In genomic region chr16:51773051-51773450, GRCh38 we compare ENCODE assay signal across 25 cellular contexts.
A peak's percentile ranks its signal among the peaks of the same experiment; 100 is the strongest.
DNase-seq lines count a peak whose midpoint lies in the region; ATAC-seq, FAIRE-seq and TF ChIP-seq lines count a peak whose summit lies in the region.
"Had no signal": no experiment of that assay in that cellular context is flagged by ENCODE, and none has a peak within 500 bp of the region (broad histone marks: within the 10 kb centered on the region; RNA-seq: fewer than 3 reads in every experiment).

No MANE protein-coding gene starts in this region.

- no peaks in the 10 kb centered on the region for H3K23me2 ChIP-seq in H1 (ENCODE audit: low read depth, low read length)

- H3K4me2 ChIP-seq in H1 (ENCODE audit: insufficient read depth in 1 of 2, low read depth in 2 of 2, low read length in 2 of 2), result peak overlapping the region; percentile 6 to 43; a peak in 3 of 4 replicates
- peak overlapping the region; percentile 39 for H3K4me2 ChIP-seq in smooth muscle cell
- H3K4me2 ChIP-seq: BLaER1 had no signal

- no peak overlapping the region for H4K91ac ChIP-seq in H1 (replicated peaks; ENCODE audit: insufficient read length, low read length)

- no peak overlapping the region for H3K23ac ChIP-seq in H1 (ENCODE audit: insufficient read length)

- H2BK12ac ChIP-seq in H1 (ENCODE audit: low read depth, low read length), result peak overlapping the region; percentile 31; the same call in 1 of the 2 replicates

- TF ChIP-seq CTCF in H1 (IDR thresholded peaks at IDR 0.05; ENCODE audit: control extremely low read depth in 1 of 3, insufficient read depth in 1 of 3, low read depth in 1 of 3, low read length in 3 of 3) (no peak), smooth muscle cell (IDR thresholded peaks at IDR 0.05; ENCODE audit: borderline replicate concordance, insufficient read depth, poor library complexity, severe bottlenecking) (no peak)

- DNase-seq in NCI-H82 (lab: John Stamatoyannopoulos, UW) (peak; percentile 1), NCI-H82 treated with DMSO at 0.1 percent for 48 hours (lab: John Stamatoyannopoulos, UW; ENCODE audit: unreplicated experiment) (no peak), H1 (ENCODE audit: low read depth in 1 of 2, low spot score in 2 of 2) (no peak), islet precursor cell (peak; percentile 59), smooth muscle cell (lab: John Stamatoyannopoulos, UW; ENCODE audit: unreplicated experiment) (no peak), NCI-H2081 treated with DMSO at 0.1 percent for 48 hours (lab: John Stamatoyannopoulos, UW) (no peak), T1000 (lab: John Stamatoyannopoulos, UW) (no peak)
- DNase-seq: ACHN; Caco-2; CD4-positive, alpha-beta T cell; DMS 273 treated with DMSO at 0.1 percent for 48 hours; DMS79 treated with DMSO at 0.1 percent for 48 hours; Karpas-422; NCI-H1694; NCI-H510A; NK-92 treated with Interleukin-12 subunit alpha and Interleukin-12 subunit beta, amount 100 ng/mL, for 24 hours had no signal

- TF ChIP-seq EP300 in H1 (IDR thresholded peaks at IDR 0.05; ENCODE audit: borderline replicate concordance in 1 of 2, low read depth in 2 of 2, low read length in 2 of 2), result no peak

- POLR2A ChIA-PET in H1 (lab: Charles Lee; ENCODE audit: partially characterized antibody), result interaction anchor here (1.1 kb wide), 1 partner anchor 10 kb away, joined by 3 read pairs; no protein-coding TSS in a partner anchor

- H2AFZ ChIP-seq in H1 (ENCODE audit: low read length), result peak overlapping the region; percentile 98
- H2AFZ ChIP-seq in smooth muscle cell (ENCODE audit: low read depth), result peak overlapping the region; percentile 13

- no peak overlapping the region for H3K9ac ChIP-seq in H1 (replicated peaks in 1 of 4; ENCODE audit: extremely low read depth in 1 of 4, low read depth in 3 of 4, low read length in 3 of 4)
- no peak overlapping the region for H3K9ac ChIP-seq in smooth muscle cell (ENCODE audit: low read depth)
- H3K9ac ChIP-seq: BLaER1 had no signal

- no peak for TF ChIP-seq POLR2A in H1 (IDR thresholded peaks at IDR 0.05; ENCODE audit: control extremely low read depth in 1 of 2, low read depth in 2 of 2, low read length in 2 of 2)

- no peaks in the 10 kb centered on the region for H3K9me3 ChIP-seq in H1 (ENCODE audit: insufficient read depth in 2 of 2, low read depth in 1 of 2, low read length in 1 of 2)
- no peaks in the 10 kb centered on the region for H3K9me3 ChIP-seq in smooth muscle cell (replicated peaks; ENCODE audit: low read depth)
- H3K9me3 ChIP-seq: BLaER1, Caco-2, HAP-1 had no signal

- H3K79me1 ChIP-seq in H1 (ENCODE audit: low read depth, low read length), result no peaks in the 10 kb centered on the region

- H3K4me1 ChIP-seq in H1 (replicated peaks in 1 of 4; ENCODE audit: control insufficient read depth in 3 of 4, insufficient read depth in 4 of 4, low read length in 3 of 4) (peaks cover 0 to 5% (median 0%) of the 10 kb centered on the region in 4 experiments; a peak in 2 of 7 replicates), smooth muscle cell (ENCODE audit: low read depth) (peaks cover 3% of the 10 kb centered on the region)
- H3K4me1 ChIP-seq: BLaER1, Caco-2 had no signal

- H2BK120ac ChIP-seq in H1 (replicated peaks; ENCODE audit: low read depth, low read length), result no peak overlapping the region

- no peaks in the 10 kb centered on the region for H4K20me1 ChIP-seq in H1 (replicated peaks in 1 of 2; ENCODE audit: control insufficient read depth in 1 of 2, insufficient read depth in 2 of 2, low read length in 2 of 2)
- H4K20me1 ChIP-seq in smooth muscle cell (ENCODE audit: low read depth), result no peaks in the 10 kb centered on the region
- H4K20me1 ChIP-seq: BLaER1 had no signal

- no peak overlapping the region for H3K14ac ChIP-seq in H1 (ENCODE audit: insufficient read length)

- no peaks in the 10 kb centered on the region for H3F3A ChIP-seq in smooth muscle cell (ENCODE audit: low read depth)

- H4K5ac ChIP-seq in H1 (ENCODE audit: insufficient read length, low read depth, low read length), result no peak overlapping the region

- H4K8ac ChIP-seq in H1 (ENCODE audit: extremely low read depth, insufficient read depth, low read length), result peak overlapping the region; percentile 29; the same call in 1 of the 2 replicates

- no peak overlapping the region for H3K4ac ChIP-seq in H1 (replicated peaks; ENCODE audit: insufficient read length, low read depth, low read length)

- ATAC-seq in GM19023 (IDR thresholded peaks at IDR 0.05; ENCODE audit: unreplicated experiment), result no peak
- ATAC-seq: Panc1, SK-N-SH treated with all-trans-retinoic acid at 6 μM for 48 hours had no signal

- no peak overlapping the region for H3K18ac ChIP-seq in H1 (ENCODE audit: extremely low read depth, low read length)

- no peak overlapping the region for H3K56ac ChIP-seq in H1 (replicated peaks; ENCODE audit: insufficient read length, low read depth, low read length)

- 64% methylated on average over 10 of the region's 10 CpGs; no CpG with 5 or more reads in 1 of the 2 experiments for WGBS in H1 (ENCODE audit: extremely low coverage in 1 of 2, insufficient coverage in 1 of 2, insufficient read length in 1 of 2, insufficient replicate concordance in 2 of 2, low coverage in 1 of 2, low lambda C conversion rate in 2 of 2, missing lambda C conversion rate in 1 of 2), 2 experiments
- WGBS in smooth muscle cell (ENCODE audit: low lambda C conversion rate), result 52% methylated on average over 10 of the region's 10 CpGs

- H3K36me3 ChIP-seq in H1 (ENCODE audit: control insufficient read depth in 2 of 4, insufficient read depth in 4 of 4, low read length in 3 of 4), result no peaks in the 10 kb centered on the region
- H3K36me3 ChIP-seq in smooth muscle cell (ENCODE audit: low read depth), result no peaks in the 10 kb centered on the region
- H3K36me3 ChIP-seq: BLaER1, HAP-1 had no signal

- peak overlapping the region in 2 of 4 experiments; percentile 5 to 31; a peak in 3 of 8 replicates for H3K4me3 ChIP-seq in H1 (ENCODE audit: extremely low read depth in 1 of 4, insufficient read depth in 2 of 4, low read depth in 3 of 4, low read length in 4 of 4)
- H3K4me3 ChIP-seq in smooth muscle cell, result no peak overlapping the region
- H3K4me3 ChIP-seq: BLaER1, HAP-1 had no signal

- H2BK20ac ChIP-seq in H1 (ENCODE audit: low read length), result no peak overlapping the region

- H3K27me3 ChIP-seq in H1 (replicated peaks in 1 of 4; ENCODE audit: control insufficient read depth in 3 of 4, extremely low read depth in 1 of 4, insufficient read depth in 3 of 4, low read length in 3 of 4), result no peaks in the 10 kb centered on the region
- peaks cover 21% of the 10 kb centered on the region for H3K27me3 ChIP-seq in smooth muscle cell (ENCODE audit: low read depth)
- H3K27me3 ChIP-seq: BLaER1 had no signal

- H2BK5ac ChIP-seq in H1 (ENCODE audit: low read depth, low read length), result peak overlapping the region; percentile 54

- no peak for FAIRE-seq in H1 (lab: Jason Lieb, UNC)
- FAIRE-seq: G401.6, GM18507, HTR-8/SVneo had no signal

- no peaks in the 10 kb centered on the region for H3K79me2 ChIP-seq in H1 (ENCODE audit: control insufficient read depth in 1 of 2, insufficient read depth in 2 of 2, low read length in 2 of 2)
- H3K79me2 ChIP-seq in smooth muscle cell (ENCODE audit: low read depth), result no peaks in the 10 kb centered on the region

- no peak overlapping the region for H2AK5ac ChIP-seq in H1 (ENCODE audit: low read depth, low read length)

- CTCF ChIA-PET in H1 (lab: Charles Lee; ENCODE audit: partially characterized antibody), result interaction anchor here (1.2 kb wide), 1 partner anchor 586 kb away, joined by 3 read pairs; no protein-coding TSS in a partner anchor

- H3K27ac ChIP-seq in H1 (ENCODE audit: low read depth, low read length) (no peak overlapping the region), smooth muscle cell (ENCODE audit: low read depth) (no peak overlapping the region)
- H3K27ac ChIP-seq: 22Rv1, BLaER1 had no signal

- TF ChIP-seq RAD21 in H1 (IDR thresholded peaks at IDR 0.05 in 1 of 2, conservative IDR thresholded peaks at IDR 0.05 in 1 of 2; ENCODE audit: low read depth in 2 of 2, low read length in 2 of 2), result no peak

- no peak overlapping the region for H2BK15ac ChIP-seq in H1 (ENCODE audit: low read length)

TF ChIP-seq in H1, 55 proteins besides CTCF, POLR2A, EP300 and RAD21:
- TF ChIP-seq POLR2AphosphoS5 (IDR thresholded peaks at IDR 0.05; ENCODE audit: low read depth, low read length) (no peak), POU5F1 (IDR thresholded peaks at IDR 0.05; ENCODE audit: low read depth, low read length) (no peak), TAF1 (IDR thresholded peaks at IDR 0.05; ENCODE audit: low read depth, low read length) (no peak), USF2 (IDR thresholded peaks at IDR 0.05; ENCODE audit: low read length) (no peak), NRF1 (IDR thresholded peaks at IDR 0.05; ENCODE audit: low read depth, low read length) (no peak), SP4 (IDR thresholded peaks at IDR 0.05; ENCODE audit: low read length) (no peak), TAF7 (optimal IDR thresholded peaks at IDR 0.05; ENCODE audit: borderline replicate concordance, low read depth, low read length) (no peak), PHF8 (conservative IDR thresholded peaks at IDR 0.05; ENCODE audit: low read depth, low read length) (no peak), SAP30 (IDR thresholded peaks at IDR 0.05; ENCODE audit: insufficient read depth, insufficient replicate concordance, low read length) (no peak), EGR1 (IDR thresholded peaks at IDR 0.05; ENCODE audit: borderline replicate concordance, low read depth, low read length) (no peak), ZNF274 (IDR thresholded peaks at IDR 0.05; ENCODE audit: borderline replicate concordance, extremely low read depth, low read length) (no peak), E2F6 (IDR thresholded peaks at IDR 0.05) (no peak), KDM4A (IDR thresholded peaks at IDR 0.05; ENCODE audit: low read depth, low read length, severe bottlenecking) (no peak), TEAD4 (IDR thresholded peaks at IDR 0.05; ENCODE audit: low read depth, low read length) (no peak), SIX5 (IDR thresholded peaks at IDR 0.05; ENCODE audit: low read depth, low read length) (no peak), CBX8 (IDR thresholded peaks at IDR 0.05; ENCODE audit: borderline replicate concordance, low read depth, low read length) (no peak)

Comparison
In these comparisons a context has a peak if more than half of its experiments do, and no peak if none do; other contexts are left out.
1. DNase-seq: peak in NCI-H82 (single experiment) and islet precursor cell (single experiment); none in NCI-H82 treated with DMSO at 0.1 percent for 48 hours (single experiment), H1 (0 of 2), smooth muscle cell (single experiment), NCI-H2081 treated with DMSO at 0.1 percent for 48 hours (single experiment) and T1000 (single experiment).